ENCODE assay signal across 3 cellular contexts in genomic region chr4:53162926-53163325, GRCh38.
"Had no signal": no experiment of that assay in that cellular context is flagged by ENCODE, and none has a peak within 500 bp of the region (broad histone marks: within the 10 kb centered on the region; RNA-seq: fewer than 3 reads in every experiment).

No MANE protein-coding gene starts in this region.

- H3K4me3 ChIP-seq: GM12878 had no signal

- DNase-seq: GDM1, GF-D8 had no signal

- ATAC-seq: GM12878 had no signal
